In genomic region chr2:55227437-55228223, GRCh38 we compare ENCODE assay signal across 8 cellular contexts. TPM values are rescaled to one million over a fixed set of nuclear protein-coding genes. Genes with fewer than 3 reads are reported as not detected.
DNase-seq lines count a peak whose midpoint lies in the region; ATAC-seq, FAIRE-seq and TF ChIP-seq lines count a peak whose summit lies in the region.
"Not testable (repeated sequence)": the region's sequence is repeated elsewhere in the genome, so short reads cannot be mapped to it uniquely, and the experiment has no call there.

No MANE protein-coding gene starts in this region.

- not testable (repeated sequence) for ATAC-seq in activated CD8-positive, alpha-beta T cell treated with anti-CD3 and anti-CD28 coated beads for 36 hours; GM12878; natural killer cell

- not testable (repeated sequence) for H3K27ac ChIP-seq in CD4-positive, alpha-beta memory T cell (ENCODE audit: low read depth, low read length)
- H3K27ac ChIP-seq in GM12878 (ENCODE audit: control insufficient read depth, insufficient read depth): peak overlapping the region; percentile 19; the same call in 1 of the 2 replicates
- peak overlapping the region; percentile 84 for H3K27ac ChIP-seq in thymus (ENCODE audit: low read depth)

- TF ChIP-seq RAD21 in GM12878 (IDR thresholded peaks at IDR 0.05; ENCODE audit: insufficient read depth, low read depth, low read length): not testable (repeated sequence)

- 62% methylated on average over 6 of the region's 7 CpGs for WGBS in GM12878 (ENCODE audit: insufficient coverage, insufficient replicate concordance, low lambda C conversion rate, missing lambda C conversion rate)
- WGBS in thymus: 83% methylated on average over 7 of the region's 7 CpGs

- H3K9ac ChIP-seq in Loucy (ENCODE audit: low read depth, low read length, poor library complexity, severe bottlenecking); GM12878 (ENCODE audit: control insufficient read depth, insufficient read depth, low read length): not testable (repeated sequence)

- H3K36me3 Mint-ChIP-seq in CD4-positive, alpha-beta memory T cell; natural killer cell: not testable (repeated sequence)
- peaks cover 32% of the 10 kb centered on the region for H3K36me3 Mint-ChIP-seq in activated CD8-positive, alpha-beta T cell treated with anti-CD3 and anti-CD28 coated beads for 36 hours (ENCODE audit: low read depth)

- in situ Hi-C loops in GM12878 (cut with MboI): not testable (repeated sequence)

- TF ChIP-seq CTCF in Loucy (conservative IDR thresholded peaks at IDR 0.05; ENCODE audit: low read length); activated CD8-positive, alpha-beta T cell treated with anti-CD3 and anti-CD28 coated beads for 36 hours (IDR thresholded peaks at IDR 0.05); GM12878 (IDR thresholded peaks at IDR 0.05 in 2 of 3, conservative IDR thresholded peaks at IDR 0.05 in 1 of 3; ENCODE audit: control insufficient read depth in 2 of 3, extremely low read depth in 1 of 3, insufficient read depth in 1 of 3, low read depth in 3 of 3, low read length in 3 of 3); natural killer cell (IDR thresholded peaks at IDR 0.05): not testable (repeated sequence)

- peak overlapping the region; percentile 50 for H3K4me2 ChIP-seq in Loucy (ENCODE audit: low read depth, low read length, poor library complexity, severe bottlenecking)
- peak overlapping the region; percentile 66 for H3K4me2 ChIP-seq in GM12878 (ENCODE audit: control insufficient read depth, insufficient read depth)

- TF ChIP-seq POLR2A in GM12878 (IDR thresholded peaks at IDR 0.05; ENCODE audit: low read depth, low read length): not testable (repeated sequence)

- H3K9me3 Mint-ChIP-seq in CD4-positive, alpha-beta memory T cell; activated CD8-positive, alpha-beta T cell treated with anti-CD3 and anti-CD28 coated beads for 36 hours; natural killer cell: not testable (repeated sequence)

- not testable (repeated sequence) for H3K27me3 ChIP-seq in CD4-positive, alpha-beta memory T cell (ENCODE audit: insufficient read depth, low read length); Loucy (ENCODE audit: insufficient read depth, low read length, poor library complexity, severe bottlenecking); GM12878 (replicated peaks in 1 of 2; ENCODE audit: control insufficient read depth in 2 of 2, insufficient read depth in 2 of 2, low read length in 1 of 2); thymus (ENCODE audit: control insufficient read depth, insufficient read depth)

- H2AFZ ChIP-seq in Loucy (ENCODE audit: low read length) (peak overlapping the region; percentile 47; the same call in 1 of the 2 replicates), GM12878 (ENCODE audit: control insufficient read depth, low read depth, low read length) (peak overlapping the region; percentile 63)

- H3K4me3 Mint-ChIP-seq in CD4-positive, alpha-beta memory T cell: peak overlapping the region in 7 of 8 donors; percentile 4 to 79 (median 61)
- H3K4me3 Mint-ChIP-seq in activated CD8-positive, alpha-beta T cell treated with anti-CD3 and anti-CD28 coated beads for 36 hours: peak overlapping the region; percentile 11
- H3K4me3 Mint-ChIP-seq in natural killer cell: not testable (repeated sequence)

- H3K79me2 ChIP-seq in Loucy (ENCODE audit: insufficient read depth, low read length) (peaks cover 16% of the 10 kb centered on the region), GM12878 (ENCODE audit: control insufficient read depth, insufficient read depth, low read length) (peaks cover 21% of the 10 kb centered on the region)

- POLR2A ChIA-PET in CD4-positive, alpha-beta memory T cell (lab: Charles Lee; ENCODE audit: partially characterized antibody): interaction anchor here (0.6 kb wide), 1 partner anchor 37 kb away, joined by 3 read pairs; no protein-coding TSS in a partner anchor
- POLR2A ChIA-PET in activated CD8-positive, alpha-beta T cell treated with anti-CD3 and anti-CD28 coated beads for 36 hours (lab: Charles Lee): interaction anchor here (0.8 to 2.9 kb wide), 2 partner anchors 42 to 221 kb away, joined by 3 to 7 read pairs; partner anchors contain the start of gene MTIF2
- POLR2A ChIA-PET in GM12878 (lab: Charles Lee): not testable (repeated sequence)

- H3K4me1 ChIP-seq in CD4-positive, alpha-beta memory T cell (ENCODE audit: insufficient read depth, low read length): peaks cover 34% of the 10 kb centered on the region
- H3K4me1 ChIP-seq in Loucy (ENCODE audit: insufficient read depth, low read length, poor library complexity, severe bottlenecking): peaks cover 15% of the 10 kb centered on the region
- H3K4me1 ChIP-seq in GM12878 (ENCODE audit: control insufficient read depth, insufficient read depth, low read length): not testable (repeated sequence)
- peaks cover 12% of the 10 kb centered on the region for H3K4me1 ChIP-seq in thymus (ENCODE audit: control insufficient read depth, insufficient read depth, low read length)

- RAD21 ChIA-PET in GM12878 (lab: Charles Lee; ENCODE audit: unreplicated experiment): not testable (repeated sequence)

- not testable (repeated sequence) for FAIRE-seq in GM12878 (lab: Jason Lieb, UNC)

- H3F3A ChIP-seq in Loucy (ENCODE audit: low read depth): not testable (repeated sequence)

- not testable (repeated sequence) for H3K9me2 ChIP-seq in Loucy (replicated peaks; ENCODE audit: low read depth, low read length)

- peak in 3 of 5 donors; percentile 14 to 26 (median 21) for DNase-seq in CD4-positive, alpha-beta memory T cell
- DNase-seq in SKM-1 (lab: John Stamatoyannopoulos, UW; ENCODE audit: unreplicated experiment) (peak; percentile 73), foreskin melanocyte (peak; percentile 40)
- not testable (repeated sequence) for DNase-seq in activated CD8-positive, alpha-beta T cell treated with anti-CD3 and anti-CD28 coated beads for 36 hours; GM12878 (ENCODE audit: low read depth, low spot score); natural killer cell

- H4K20me1 ChIP-seq in Loucy (ENCODE audit: insufficient read depth, low read length, poor library complexity, severe bottlenecking); GM12878 (ENCODE audit: control insufficient read depth, insufficient read depth): not testable (repeated sequence)

- peaks cover 35 to 61% (median 46%) of the 10 kb centered on the region in 4 donors for H3K4me1 Mint-ChIP-seq in CD4-positive, alpha-beta memory T cell
- H3K4me1 Mint-ChIP-seq in activated CD8-positive, alpha-beta T cell treated with anti-CD3 and anti-CD28 coated beads for 36 hours (ENCODE audit: low read depth): peaks cover 32% of the 10 kb centered on the region
- H3K4me1 Mint-ChIP-seq in natural killer cell: peaks cover 32 to 37% of the 10 kb centered on the region in 2 donors

- H3K9me3 ChIP-seq in CD4-positive, alpha-beta memory T cell (ENCODE audit: control insufficient read depth in 1 of 2, low read length in 2 of 2); Loucy (ENCODE audit: insufficient read depth, low read depth, low read length); GM12878 (replicated peaks; ENCODE audit: control insufficient read depth, insufficient read depth, low read length); thymus (ENCODE audit: control insufficient read depth): not testable (repeated sequence)

- not testable (repeated sequence) for H3K27me3 Mint-ChIP-seq in CD4-positive, alpha-beta memory T cell; activated CD8-positive, alpha-beta T cell treated with anti-CD3 and anti-CD28 coated beads for 36 hours; natural killer cell (ENCODE audit: low read depth in 2 of 2)

- intact Hi-C loops in CD4-positive, alpha-beta memory T cell (cut with micrococcal nuclease); GM12878 (cut with micrococcal nuclease; ENCODE audit: unreplicated experiment); natural killer cell (cut with micrococcal nuclease): not testable (repeated sequence)
- intact Hi-C loops in activated CD8-positive, alpha-beta T cell treated with anti-CD3 and anti-CD28 coated beads for 36 hours (cut with micrococcal nuclease): loop anchor here (10.0 kb wide), 2 partner anchors 213 to 653 kb away; no protein-coding TSS in a partner anchor

- H3K27ac Mint-ChIP-seq in CD4-positive, alpha-beta memory T cell: peak overlapping the region; percentile 5 to 94 (median 89)
- peak overlapping the region; percentile 81 for H3K27ac Mint-ChIP-seq in activated CD8-positive, alpha-beta T cell treated with anti-CD3 and anti-CD28 coated beads for 36 hours
- peak overlapping the region; percentile 35 to 58 for H3K27ac Mint-ChIP-seq in natural killer cell

- TF ChIP-seq EP300 in GM12878 (IDR thresholded peaks at IDR 0.05; ENCODE audit: borderline replicate concordance in 1 of 2, control insufficient read depth in 1 of 2, low read depth in 2 of 2, low read length in 2 of 2): not testable (repeated sequence)

- not testable (repeated sequence) for H3K36me3 ChIP-seq in CD4-positive, alpha-beta memory T cell (ENCODE audit: insufficient read depth, low read length); Loucy (ENCODE audit: insufficient read depth, low read length); GM12878 (ENCODE audit: control insufficient read depth in 2 of 2, insufficient read depth in 2 of 2, low read length in 1 of 2); thymus (ENCODE audit: control insufficient read depth, insufficient read depth)

- CTCF ChIA-PET in CD4-positive, alpha-beta memory T cell (lab: Charles Lee; ENCODE audit: partially characterized antibody): interaction anchor here (1.5 to 2.0 kb wide), 2 partner anchors 59 to 178 kb away, joined by 3 to 9 read pairs; partner anchors contain the start of gene RTN4
- CTCF ChIA-PET in activated CD8-positive, alpha-beta T cell treated with anti-CD3 and anti-CD28 coated beads for 36 hours (lab: Charles Lee); GM12878 (lab: Yijun Ruan, JAX): not testable (repeated sequence)

- H3K4me3 ChIP-seq in CD4-positive, alpha-beta memory T cell (ENCODE audit: low read length in 2 of 2): peak overlapping the region; percentile 0 to 7
- H3K4me3 ChIP-seq in Loucy (ENCODE audit: low read length, poor library complexity, severe bottlenecking): peak overlapping the region; percentile 41
- H3K4me3 ChIP-seq in GM12878; thymus (ENCODE audit: low read length): not testable (repeated sequence)

- BruUV-seq in GM12878 (replicated peaks; lab: Mats Ljungman, UMichigan): not testable (repeated sequence)

- SMC1A ChIA-PET in GM12878 (lab: Charles Lee; ENCODE audit: uncharacterized antibody, unreplicated experiment): interaction anchor here (0.7 kb wide), 1 partner anchor 759 kb away, joined by 3 read pairs; no protein-coding TSS in a partner anchor

RNA-seq across cellular contexts. Expression of gene CLHC1, which starts 4.5 kb away (rescaled TPM):
- 10 to 100 TPM; 12.4 to 14.2 TPM for total RNA-seq in CD4-positive, alpha-beta memory T cell
- polyA plus RNA-seq in CD4-positive, alpha-beta memory T cell: 1 to 10 TPM; 1.0 to 2.6 TPM
- total RNA-seq in activated CD8-positive, alpha-beta T cell treated with anti-CD3 and anti-CD28 coated beads for 36 hours: 1 to 10 TPM; 4.2 to 5.6 TPM
- total RNA-seq in GM12878 (2013; cell fraction: nucleolus; rRNA removed): 30.4 and 41.7 TPM in 2 replicates
- 3.2 and 6.2 TPM in 2 replicates for total RNA-seq in GM12878 (2014; rRNA removed)
- 6.1 and 8.7 TPM in 2 replicates for total RNA-seq in GM12878 (2014; rRNA removed; fragmentation: Illumina TruSeq; extraction: Trizol)
- 4.0 and 6.2 TPM in 2 replicates for total RNA-seq in GM12878 (2021)
- polyA plus RNA-seq in GM12878 (2011; ENCODE audit: low read depth): 0.98 TPM
- polyA plus RNA-seq in GM12878 (2011; rRNA removed): 6.8 and 10.1 TPM in 2 replicates
- polyA plus RNA-seq in GM12878 (2011; cell fraction: cytosol; rRNA removed): 1.3 and 2.3 TPM in 2 replicates
- 6.7 and 8.8 TPM in 2 replicates for polyA plus RNA-seq in GM12878 (2011; cell fraction: nucleus; rRNA removed)
- 3.8 and 4.1 TPM in 2 replicates for polyA plus RNA-seq in GM12878 (2012)
- polyA plus RNA-seq in GM12878 (2014; fragmentation: Illumina TruSeq; extraction: Trizol): 3.5 and 4.0 TPM in 2 replicates
- polyA plus RNA-seq in GM12878 (2014; fragmentation: Nextera tagmentation; extraction: Ambion mirVana): 1 to 10 TPM; 2.6 to 3.2 TPM
- 5.1 and 5.7 TPM in 2 replicates for polyA plus RNA-seq in GM12878 (2014; rRNA removed)
- polyA plus RNA-seq in GM12878 (2016; fragmentation: Nextera tagmentation; extraction: Ambion mirVana): 1 to 10 TPM; 4.3 to 5.6 TPM
- polyA minus RNA-seq in GM12878 (2011; rRNA and poly(A)+ RNA removed): 1.5 and 6.6 TPM in 2 replicates
- 2.8 TPM in 1 of 2 replicates, not detected in the other for polyA minus RNA-seq in GM12878 (2011; cell fraction: cytosol; rRNA and poly(A)+ RNA removed)
- polyA minus RNA-seq in GM12878 (2011; cell fraction: nucleus; rRNA and poly(A)+ RNA removed): 8.7 and 13.1 TPM in 2 replicates
- 10 to 100 TPM in 1 of 3 donors, 1 to 10 TPM in 2; 5.6 to 14.9 (median 6.3) TPM for total RNA-seq in natural killer cell
- 20.1 TPM for polyA plus RNA-seq in thymus

RNA-seq across cellular contexts. Expression of gene RPS27A, which starts 4.9 kb away (rescaled TPM):
- total RNA-seq in CD4-positive, alpha-beta memory T cell: 1,000 to 10,000 TPM; 2,280 to 2,392 TPM
- 1,000 to 10,000 TPM; 2,677 to 3,667 TPM for polyA plus RNA-seq in CD4-positive, alpha-beta memory T cell
- total RNA-seq in activated CD8-positive, alpha-beta T cell treated with anti-CD3 and anti-CD28 coated beads for 36 hours: 1,000 to 10,000 TPM; 1,457 to 1,492 TPM
- 210 and 242 TPM in 2 replicates for total RNA-seq in GM12878 (2013; cell fraction: nucleolus; rRNA removed)
- total RNA-seq in GM12878 (2014; rRNA removed) (1,715 and 1,919 TPM in 2 replicates), GM12878 (2014; rRNA removed; fragmentation: Illumina TruSeq; extraction: Trizol) (2,577 and 2,600 TPM in 2 replicates), GM12878 (2021) (1,460 and 1,505 TPM in 2 replicates), natural killer cell (1,000 to 10,000 TPM in 1 of 3 donors, 100 to 1,000 TPM in 2; 830 to 1,009 (median 939) TPM)
- polyA plus RNA-seq in GM12878 (2011; ENCODE audit: low read depth): 3,990 TPM
- polyA plus RNA-seq in GM12878 (2011; rRNA removed) (2,736 and 3,509 TPM in 2 replicates), GM12878 (2014; fragmentation: Illumina TruSeq; extraction: Trizol) (1,739 and 2,088 TPM in 2 replicates), GM12878 (2014; fragmentation: Nextera tagmentation; extraction: Ambion mirVana) (1,000 to 10,000 TPM; 3,416 to 4,705 TPM), GM12878 (2014; rRNA removed) (2,025 and 2,160 TPM in 2 replicates), GM12878 (2016; fragmentation: Nextera tagmentation; extraction: Ambion mirVana) (1,000 to 10,000 TPM; 1,779 to 1,833 TPM), thymus (3,745 TPM)
- 1,475 and 1,891 TPM in 2 replicates for polyA plus RNA-seq in GM12878 (2011; cell fraction: cytosol; rRNA removed)
- 520 and 651 TPM in 2 replicates for polyA plus RNA-seq in GM12878 (2011; cell fraction: nucleus; rRNA removed)
- polyA plus RNA-seq in GM12878 (2012): 2,856 and 3,931 TPM in 2 replicates
- polyA minus RNA-seq in GM12878 (2011; rRNA and poly(A)+ RNA removed): 381 and 517 TPM in 2 replicates
- 228 and 239 TPM in 2 replicates for polyA minus RNA-seq in GM12878 (2011; cell fraction: cytosol; rRNA and poly(A)+ RNA removed)
- 125 and 194 TPM in 2 replicates for polyA minus RNA-seq in GM12878 (2011; cell fraction: nucleus; rRNA and poly(A)+ RNA removed)

RNA-seq across cellular contexts. Expression of gene MTIF2, which starts 41.4 kb away (rescaled TPM):
- total RNA-seq in CD4-positive, alpha-beta memory T cell: 10 to 100 TPM; 33.1 to 38.6 TPM
- 10 to 100 TPM; 11.7 to 17.6 TPM for polyA plus RNA-seq in CD4-positive, alpha-beta memory T cell
- 10 to 100 TPM; 50.5 to 51.1 TPM for total RNA-seq in activated CD8-positive, alpha-beta T cell treated with anti-CD3 and anti-CD28 coated beads for 36 hours
- total RNA-seq in GM12878 (2013; cell fraction: nucleolus; rRNA removed): 54.4 and 61.4 TPM in 2 replicates
- total RNA-seq in GM12878 (2014; rRNA removed) (34.2 and 38.5 TPM in 2 replicates), GM12878 (2014; rRNA removed; fragmentation: Illumina TruSeq; extraction: Trizol) (62.1 and 63.7 TPM in 2 replicates), GM12878 (2021) (33.4 and 34.1 TPM in 2 replicates), natural killer cell (10 to 100 TPM; 19.8 to 26.6 (median 20.8) TPM)
- 19.3 TPM for polyA plus RNA-seq in GM12878 (2011; ENCODE audit: low read depth)
- polyA plus RNA-seq in GM12878 (2011; rRNA removed) (40.8 and 65.5 TPM in 2 replicates), GM12878 (2014; fragmentation: Illumina TruSeq; extraction: Trizol) (50.2 and 57.4 TPM in 2 replicates), GM12878 (2014; fragmentation: Nextera tagmentation; extraction: Ambion mirVana) (10 to 100 TPM; 26.4 to 39.2 TPM), GM12878 (2014; rRNA removed) (25.5 and 30.9 TPM in 2 replicates), GM12878 (2016; fragmentation: Nextera tagmentation; extraction: Ambion mirVana) (10 to 100 TPM; 45.4 to 46.1 TPM), thymus (29.2 TPM)
- 16.3 and 17.6 TPM in 2 replicates for polyA plus RNA-seq in GM12878 (2011; cell fraction: cytosol; rRNA removed)
- polyA plus RNA-seq in GM12878 (2011; cell fraction: nucleus; rRNA removed): 37.9 and 42.0 TPM in 2 replicates
- 26.4 and 33.0 TPM in 2 replicates for polyA plus RNA-seq in GM12878 (2012)
- polyA minus RNA-seq in GM12878 (2011; rRNA and poly(A)+ RNA removed): 53.5 and 57.6 TPM in 2 replicates
- 16.6 and 21.8 TPM in 2 replicates for polyA minus RNA-seq in GM12878 (2011; cell fraction: cytosol; rRNA and poly(A)+ RNA removed)
- polyA minus RNA-seq in GM12878 (2011; cell fraction: nucleus; rRNA and poly(A)+ RNA removed): 45.0 and 56.9 TPM in 2 replicates
